ENCODE assay signal across 14 cellular contexts in genomic region chr2:84800194-84800805, GRCh38.
DNase-seq lines count a peak whose midpoint lies in the region; ATAC-seq and TF ChIP-seq lines count a peak whose summit lies in the region.
"Had no signal": no experiment of that assay in that cellular context is flagged by ENCODE, and none has a peak within 500 bp of the region (broad histone marks: within the 10 kb centered on the region; RNA-seq: fewer than 3 reads in every experiment).

No MANE protein-coding gene starts in this region.

- H3K9me3 Mint-ChIP-seq in WTC11 = peaks cover 20% of the 10 kb centered on the region
- no peaks in the 10 kb centered on the region for H3K9me3 Mint-ChIP-seq in Calu3 (ENCODE audit: low read depth, unreplicated experiment)

- no peak overlapping the region; the same call in 1 of the 2 replicates for H3K4me3 Mint-ChIP-seq in WTC11
- no peak overlapping the region for H3K4me3 Mint-ChIP-seq in Calu3 (ENCODE audit: low read depth, unreplicated experiment)

- H3K36me3 Mint-ChIP-seq in WTC11 (peaks cover 13% of the 10 kb centered on the region), Calu3 (ENCODE audit: insufficient read depth, unreplicated experiment) (no peaks in the 10 kb centered on the region)

- H3K27me3 ChIP-seq in lower lobe of right lung (ENCODE audit: low read depth) (no peaks in the 10 kb centered on the region), right atrium auricular region (no peaks in the 10 kb centered on the region)
- H3K27me3 ChIP-seq: left lung, pancreas had no signal

- H3K27ac Mint-ChIP-seq in WTC11 (peak overlapping the region; percentile 2; the same call in 1 of the 2 replicates), Calu3 (ENCODE audit: unreplicated experiment) (no peak overlapping the region)

- H3K27ac ChIP-seq in lower lobe of right lung = no peak overlapping the region
- H3K27ac ChIP-seq in right atrium auricular region = no peak overlapping the region
- H3K27ac ChIP-seq: left lung, pancreas, SK-N-MC had no signal

- intact Hi-C loops in Calu3 (cut with micrococcal nuclease; ENCODE audit: unreplicated experiment) (no loop called here), lower lobe of right lung (cut with DNase I) (no loop called here)

- H3K9me3 ChIP-seq in lower lobe of right lung (no peaks in the 10 kb centered on the region), right atrium auricular region (peaks cover 0 to 4% of the 10 kb centered on the region in 2 donors)
- H3K9me3 ChIP-seq: pancreas had no signal

- TF ChIP-seq POLR2A in GM18505 (IDR thresholded peaks at IDR 0.05; ENCODE audit: borderline replicate concordance, extremely low read depth, insufficient read depth, insufficient read length) = no peak

- H3K36me3 ChIP-seq in lower lobe of right lung (no peaks in the 10 kb centered on the region), right atrium auricular region (no peaks in the 10 kb centered on the region)
- H3K36me3 ChIP-seq: left lung, pancreas had no signal

- DNase-seq in WTC11 (ENCODE audit: low spot score) = no peak
- no peak for DNase-seq in superior temporal gyrus (ENCODE audit: extremely low spot score)
- no peak for DNase-seq in Calu3
- no peak for DNase-seq in lower lobe of right lung
- no peak for DNase-seq in right atrium auricular region (ENCODE audit: low spot score)
- DNase-seq: caudate nucleus, left lung, NCI-H226, pancreas had no signal

- H3K4me1 ChIP-seq in lower lobe of right lung (no peaks in the 10 kb centered on the region), right atrium auricular region (no peaks in the 10 kb centered on the region)
- H3K4me1 ChIP-seq: left lung had no signal

- TF ChIP-seq CTCF in WTC11 (IDR thresholded peaks at IDR 0.05) (no peak), Calu3 (IDR thresholded peaks at IDR 0.05; ENCODE audit: unreplicated experiment) (no peak), lower lobe of right lung (IDR thresholded peaks at IDR 0.05) (no peak), right atrium auricular region (IDR thresholded peaks at IDR 0.05) (no peak)

- POLR2A ChIA-PET in WTC11 (lab: Charles Lee) = no interaction called here

- CTCF ChIA-PET in WTC11 (lab: Charles Lee) = interaction anchor here (0.8 to 1.4 kb wide), 2 partner anchors 59 to 82 kb away, joined by 3 to 4 read pairs; no protein-coding TSS in a partner anchor
- CTCF ChIA-PET in Calu3 (lab: Charles Lee) = no interaction called here

- H3K4me1 Mint-ChIP-seq in WTC11 (peaks cover 21% of the 10 kb centered on the region), Calu3 (ENCODE audit: low read depth, unreplicated experiment) (no peaks in the 10 kb centered on the region)

- BruUV-seq in Calu3 (replicated peaks; lab: Mats Ljungman, UMichigan) = no TSS peak

- ATAC-seq in GM18505 (IDR thresholded peaks at IDR 0.05; ENCODE audit: unreplicated experiment) (peak; percentile 85), GM19452 (IDR thresholded peaks at IDR 0.05; ENCODE audit: unreplicated experiment) (peak; percentile 78), HG03039 (IDR thresholded peaks at IDR 0.05; ENCODE audit: unreplicated experiment) (peak; percentile 89), WTC11 (peak; percentile 46; the same call in 1 of the 2 replicates), lower lobe of right lung (no peak)
- ATAC-seq: HepG2, left lung, pancreas had no signal

- peaks cover 5% of the 10 kb centered on the region; the same call in 1 of the 2 replicates for H3K27me3 Mint-ChIP-seq in WTC11 (ENCODE audit: low read depth)
- H3K27me3 Mint-ChIP-seq in Calu3 (ENCODE audit: unreplicated experiment) = peaks cover 12% of the 10 kb centered on the region

- no peak overlapping the region for H3K4me3 ChIP-seq in lower lobe of right lung
- no peak overlapping the region for H3K4me3 ChIP-seq in right atrium auricular region
- H3K4me3 ChIP-seq: left lung, pancreas, SK-N-MC had no signal

TF ChIP-seq in WTC11, 78 proteins besides CTCF, POLR2A, EP300 and RAD21 (continues in another document):
- TF ChIP-seq STAT6 (CRISPR knock-in tag; conservative IDR thresholded peaks at IDR 0.05; ENCODE audit: low read depth) = no peak
- TF ChIP-seq PRRX2 (CRISPR knock-in tag; IDR thresholded peaks at IDR 0.05) = no peak
- TF ChIP-seq ZNF671 (CRISPR knock-in tag; IDR thresholded peaks at IDR 0.05) = no peak
- TF ChIP-seq ATF3 (CRISPR knock-in tag; conservative IDR thresholded peaks at IDR 0.05) = no peak
- no peak for TF ChIP-seq ZBTB21 (CRISPR knock-in tag; IDR thresholded peaks at IDR 0.05; ENCODE audit: borderline replicate concordance)
- TF ChIP-seq ZNF281 (CRISPR knock-in tag; IDR thresholded peaks at IDR 0.05) = no peak
- TF ChIP-seq, protein P1, sequence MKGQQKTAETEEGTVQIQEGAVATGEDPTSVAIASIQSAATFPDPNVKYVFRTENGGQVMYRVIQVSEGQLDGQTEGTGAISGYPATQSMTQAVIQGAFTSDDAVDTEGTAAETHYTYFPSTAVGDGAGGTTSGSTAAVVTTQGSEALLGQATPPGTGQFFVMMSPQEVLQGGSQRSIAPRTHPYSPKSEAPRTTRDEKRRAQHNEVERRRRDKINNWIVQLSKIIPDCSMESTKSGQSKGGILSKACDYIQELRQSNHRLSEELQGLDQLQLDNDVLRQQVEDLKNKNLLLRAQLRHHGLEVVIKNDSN (CRISPR knock-in tag; IDR thresholded peaks at IDR 0.05) = no peak
- TF ChIP-seq, protein P2, sequence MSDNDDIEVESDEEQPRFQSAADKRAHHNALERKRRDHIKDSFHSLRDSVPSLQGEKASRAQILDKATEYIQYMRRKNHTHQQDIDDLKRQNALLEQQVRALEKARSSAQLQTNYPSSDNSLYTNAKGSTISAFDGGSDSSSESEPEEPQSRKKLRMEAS (CRISPR knock-in tag; IDR thresholded peaks at IDR 0.05) = no peak
- no peak for TF ChIP-seq MXD4 (CRISPR knock-in tag; IDR thresholded peaks at IDR 0.05; ENCODE audit: borderline replicate concordance)
- TF ChIP-seq GRHL2 (CRISPR knock-in tag; IDR thresholded peaks at IDR 0.05; ENCODE audit: insufficient replicate concordance, severe bottlenecking) = no peak
- no peak for TF ChIP-seq SP1 (CRISPR knock-in tag; conservative IDR thresholded peaks at IDR 0.05)
- TF ChIP-seq, protein P3, sequence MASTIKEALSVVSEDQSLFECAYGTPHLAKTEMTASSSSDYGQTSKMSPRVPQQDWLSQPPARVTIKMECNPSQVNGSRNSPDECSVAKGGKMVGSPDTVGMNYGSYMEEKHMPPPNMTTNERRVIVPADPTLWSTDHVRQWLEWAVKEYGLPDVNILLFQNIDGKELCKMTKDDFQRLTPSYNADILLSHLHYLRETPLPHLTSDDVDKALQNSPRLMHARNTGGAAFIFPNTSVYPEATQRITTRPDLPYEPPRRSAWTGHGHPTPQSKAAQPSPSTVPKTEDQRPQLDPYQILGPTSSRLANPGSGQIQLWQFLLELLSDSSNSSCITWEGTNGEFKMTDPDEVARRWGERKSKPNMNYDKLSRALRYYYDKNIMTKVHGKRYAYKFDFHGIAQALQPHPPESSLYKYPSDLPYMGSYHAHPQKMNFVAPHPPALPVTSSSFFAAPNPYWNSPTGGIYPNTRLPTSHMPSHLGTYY (CRISPR knock-in tag; IDR thresholded peaks at IDR 0.05) = no peak
- no peak for TF ChIP-seq USF2 (CRISPR knock-in tag; IDR thresholded peaks at IDR 0.05)

Comparison
In these comparisons a context has a peak if more than half of its experiments do, and no peak if none do; other contexts are left out.
1. ATAC-seq: peak in GM18505 (single experiment), GM19452 (single experiment), HG03039 (single experiment) and WTC11 (single experiment); none in lower lobe of right lung (0 of 2).